In genomic region chr1:60169206-60169605, GRCh38 we compare ENCODE assay signal across 19 cellular contexts.
A peak's percentile ranks its signal among the peaks of the same experiment; 100 is the strongest.
DNase-seq lines count a peak whose midpoint lies in the region; ATAC-seq and TF ChIP-seq lines count a peak whose summit lies in the region.
"Had no signal": no experiment of that assay in that cellular context is flagged by ENCODE, and none has a peak within 500 bp of the region (broad histone marks: within the 10 kb centered on the region; RNA-seq: fewer than 3 reads in every experiment).

No MANE protein-coding gene starts in this region.

- H3K4me1 Mint-ChIP-seq in activated naive CD4-positive, alpha-beta T cell treated with anti-CD3 and anti-CD28 coated beads, Interleukin-2, amount 10 ng/mL, durations not matched to agents 7 days and 5 days = no peaks in the 10 kb centered on the region

- no peaks in the 10 kb centered on the region for H3K9me3 Mint-ChIP-seq in activated naive CD4-positive, alpha-beta T cell treated with anti-CD3 and anti-CD28 coated beads, Interleukin-2, amount 10 ng/mL, durations not matched to agents 7 days and 5 days
- H3K9me3 Mint-ChIP-seq: CD8-positive, alpha-beta T cell had no signal

- no peaks in the 10 kb centered on the region for H3K27me3 Mint-ChIP-seq in activated naive CD4-positive, alpha-beta T cell treated with anti-CD3 and anti-CD28 coated beads, Interleukin-2, amount 10 ng/mL, durations not matched to agents 7 days and 5 days

- H3K9ac ChIP-seq in fibroblast of lung (ENCODE audit: insufficient read depth, low read length) = no peak overlapping the region
- H3K9ac ChIP-seq: SK-N-SH had no signal

- no peak overlapping the region for H3K4me2 ChIP-seq in fibroblast of lung (ENCODE audit: extremely low read depth, insufficient read depth, low read length)
- H3K4me2 ChIP-seq: A549, SK-N-SH had no signal

- CTCF ChIA-PET in activated naive CD4-positive, alpha-beta T cell treated with anti-CD3 and anti-CD28 coated beads, Interleukin-2, amount 10 ng/mL, durations not matched to agents 7 days and 5 days (lab: Charles Lee) = no interaction called here

- H2AFZ ChIP-seq in fibroblast of lung (ENCODE audit: low read length) = no peak overlapping the region

- DNase-seq in Daoy (ENCODE audit: low read depth) (peak; percentile 10), NCI-H226 (peak; percentile 51), fibroblast of lung (ENCODE audit: low read depth in 2 of 2) (peak; percentile 51 to 75), non-pigmented ciliary epithelial cell (ENCODE audit: low read depth) (peak; percentile 55), islet precursor cell (no peak), NCI-H1105 treated with DMSO at 0.1 percent for 48 hours (lab: John Stamatoyannopoulos, UW) (no peak)
- DNase-seq in activated naive CD4-positive, alpha-beta T cell treated with anti-CD3 and anti-CD28 coated beads, Interleukin-2, amount 10 ng/mL, durations not matched to agents 7 days and 5 days = no peak
- DNase-seq: CD8-positive, alpha-beta T cell; KG1; MG63; NCI-H1105; NCI-H187; NCI-H510A; Right ventricle myocardium superior; SK-N-SH had no signal

- H3K9me3 ChIP-seq in fibroblast of lung (ENCODE audit: control insufficient read depth, insufficient read depth, low read depth, low read length) = no peaks in the 10 kb centered on the region
- H3K9me3 ChIP-seq: A549, MG63, SK-N-SH had no signal

- no peaks in the 10 kb centered on the region for H4K20me1 ChIP-seq in fibroblast of lung (ENCODE audit: control insufficient read depth, extremely low read depth, insufficient read depth, low read length)

- no peaks in the 10 kb centered on the region for H3K36me3 ChIP-seq in fibroblast of lung (ENCODE audit: control insufficient read depth, insufficient read depth, low read length)
- H3K36me3 ChIP-seq: MG63 had no signal

- no peaks in the 10 kb centered on the region for H3K36me3 Mint-ChIP-seq in activated naive CD4-positive, alpha-beta T cell treated with anti-CD3 and anti-CD28 coated beads, Interleukin-2, amount 10 ng/mL, durations not matched to agents 7 days and 5 days
- H3K36me3 Mint-ChIP-seq: CD8-positive, alpha-beta T cell had no signal

- no peaks in the 10 kb centered on the region for H3K27me3 ChIP-seq in fibroblast of lung (ENCODE audit: control insufficient read depth, insufficient read depth, low read length)
- H3K27me3 ChIP-seq: MG63 had no signal

- H3K79me2 ChIP-seq in fibroblast of lung (ENCODE audit: control insufficient read depth, insufficient read depth, low read length) = no peaks in the 10 kb centered on the region

- H3K4me3 ChIP-seq in fibroblast of lung (replicated peaks in 1 of 4; ENCODE audit: control extremely low read depth in 1 of 4, insufficient read depth in 1 of 4, low read depth in 3 of 4, low read length in 4 of 4) = no peak overlapping the region
- H3K4me3 ChIP-seq: A549, GM12878, MG63 had no signal

- no peak for TF ChIP-seq CTCF in fibroblast of lung (conservative IDR thresholded peaks at IDR 0.05 in 1 of 2, IDR thresholded peaks at IDR 0.05 in 1 of 2; ENCODE audit: low read depth in 1 of 2, low read length in 2 of 2)

- H3K27ac Mint-ChIP-seq in activated naive CD4-positive, alpha-beta T cell treated with anti-CD3 and anti-CD28 coated beads, Interleukin-2, amount 10 ng/mL, durations not matched to agents 7 days and 5 days = no peak overlapping the region
- H3K27ac Mint-ChIP-seq: CD8-positive, alpha-beta T cell had no signal

- no peak overlapping the region for H3K4me3 Mint-ChIP-seq in activated naive CD4-positive, alpha-beta T cell treated with anti-CD3 and anti-CD28 coated beads, Interleukin-2, amount 10 ng/mL, durations not matched to agents 7 days and 5 days
- H3K4me3 Mint-ChIP-seq: CD8-positive, alpha-beta T cell had no signal

- no peak overlapping the region for H3K27ac ChIP-seq in fibroblast of lung (ENCODE audit: insufficient read depth, low read length)
- H3K27ac ChIP-seq: A549 had no signal

- peaks cover 3% of the 10 kb centered on the region for H3K4me1 ChIP-seq in fibroblast of lung (ENCODE audit: control insufficient read depth, extremely low read depth, insufficient read depth, low read length)
- H3K4me1 ChIP-seq: A549 had no signal

- ATAC-seq in HG03095 (IDR thresholded peaks at IDR 0.05; ENCODE audit: unreplicated experiment) = no peak
- ATAC-seq: A549; CD8-positive, alpha-beta T cell; GM12878; Panc1 had no signal

Comparison
In these comparisons a context has a peak if more than half of its experiments do, and no peak if none do; other contexts are left out.
1. DNase-seq: peak in Daoy (single experiment), NCI-H226 (single experiment), fibroblast of lung (2 of 2) and non-pigmented ciliary epithelial cell (single experiment); none in islet precursor cell (single experiment), activated naive CD4-positive, alpha-beta T cell treated with anti-CD3 and anti-CD28 coated beads, Interleukin-2, amount 10 ng/mL, durations not matched to agents 7 days and 5 days (single experiment) and NCI-H1105 treated with DMSO at 0.1 percent for 48 hours (single experiment).